In the genomic region with DNA sequence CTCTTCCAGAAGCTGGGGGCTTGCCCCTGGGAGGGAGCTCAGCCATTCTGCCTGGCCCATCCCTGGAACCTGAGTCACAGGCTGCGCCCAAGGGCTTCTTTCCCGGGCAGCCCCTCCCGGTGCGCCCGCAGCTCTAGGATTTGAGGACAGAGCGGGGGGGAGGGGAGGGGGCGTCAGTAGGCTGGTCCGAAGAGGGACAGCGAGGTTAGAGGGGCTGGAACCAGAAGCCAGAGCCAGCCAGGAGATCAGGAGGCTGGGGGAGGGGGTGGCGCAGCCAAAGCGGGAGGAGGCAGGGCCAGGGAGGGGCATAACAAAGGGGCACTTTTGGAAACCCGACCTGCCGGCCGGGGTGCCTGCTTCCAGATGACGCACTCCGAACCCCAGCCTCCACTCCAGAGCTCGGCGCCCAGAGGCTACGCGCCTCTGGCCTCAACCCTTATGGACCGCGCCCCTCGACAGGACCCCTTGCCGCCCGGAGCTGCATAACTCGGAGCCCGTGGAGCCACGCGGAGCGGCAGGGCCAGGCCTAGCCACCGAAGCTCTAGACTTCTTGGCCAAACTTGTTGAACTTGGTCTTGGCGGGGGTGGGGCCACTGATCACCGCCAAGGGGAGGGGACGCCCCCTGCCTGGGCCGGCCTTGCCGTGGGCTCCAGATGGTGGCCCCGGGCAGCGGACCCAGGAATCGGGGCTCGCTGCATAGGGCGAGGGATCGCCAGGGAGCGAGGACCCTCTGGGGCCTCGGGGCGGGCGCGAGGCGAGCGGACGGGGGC, we compare ENCODE assay signal across 8 cellular contexts. TPM values are rescaled to one million over a fixed set of nuclear protein-coding genes. Genes with fewer than 3 reads are reported as not detected.
DNase-seq lines count a peak whose midpoint lies in the region; ATAC-seq and TF ChIP-seq lines count a peak whose summit lies in the region.

No MANE protein-coding gene starts in this region.

- no peaks in the 10 kb centered on the region for H3K9me3 ChIP-seq in iPS-15b (ENCODE audit: control insufficient read depth, insufficient read depth, low read length)
- H3K9me3 ChIP-seq in skeletal muscle satellite cell (replicated peaks; ENCODE audit: low read length), result no peaks in the 10 kb centered on the region

- ATAC-seq in GM18909 (IDR thresholded peaks at IDR 0.05; ENCODE audit: poor library complexity, unreplicated experiment), result no peak

- DNase-seq in GM12865 (ENCODE audit: low read depth) (no peak), LoVo (ENCODE audit: low spot score) (peak; percentile 38), astrocyte of the spinal cord (ENCODE audit: low read depth, low spot score) (peak; percentile 60), DMS114 treated with DMSO at 0.1 percent for 48 hours (lab: John Stamatoyannopoulos, UW; ENCODE audit: unreplicated experiment) (no peak)
- DNase-seq in effector CD8-positive, alpha-beta T cell (lab: John Stamatoyannopoulos, UW), result no peak

- no peak for TF ChIP-seq CTCF in GM12865 (IDR thresholded peaks at IDR 0.05; ENCODE audit: insufficient read depth, low read depth, low read length, missing control alignments)
- no peak for TF ChIP-seq CTCF in astrocyte of the spinal cord (IDR thresholded peaks at IDR 0.05; ENCODE audit: low read depth, low read length)

- peak overlapping the region; percentile 94 for H3K4me2 ChIP-seq in skeletal muscle satellite cell (ENCODE audit: low read length)

- H3K4me3 ChIP-seq in GM12865 (ENCODE audit: low read depth, low read length) (peak overlapping the region; percentile 53), astrocyte of the spinal cord (ENCODE audit: low read depth, low read length) (peak overlapping the region; percentile 65), iPS-15b (ENCODE audit: low read depth, low read length) (peak overlapping the region; percentile 74), skeletal muscle satellite cell (ENCODE audit: low read length) (peak overlapping the region; percentile 77)

- H3K4me1 ChIP-seq in iPS-15b (ENCODE audit: control insufficient read depth, insufficient read depth, low read length) (peaks cover 5% of the 10 kb centered on the region), skeletal muscle satellite cell (ENCODE audit: control insufficient read depth, insufficient read depth, low read length) (peaks cover 40% of the 10 kb centered on the region)

- H3K36me3 ChIP-seq in iPS-15b (ENCODE audit: control insufficient read depth, insufficient read depth, low read length) (peaks cover 5% of the 10 kb centered on the region), skeletal muscle satellite cell (ENCODE audit: insufficient read depth, low read length) (no peaks in the 10 kb centered on the region)

- H3K9ac ChIP-seq in iPS-15b (ENCODE audit: low read depth, low read length), result peak overlapping the region; percentile 81
- peak overlapping the region; percentile 79 for H3K9ac ChIP-seq in skeletal muscle satellite cell (ENCODE audit: low read depth, low read length)

- in situ Hi-C loops in astrocyte of the spinal cord (cut with HindIII; ENCODE audit: low sequenced_read_pairs), result no loop called here

- H3K27me3 ChIP-seq in iPS-15b (ENCODE audit: control insufficient read depth, insufficient read depth, low read length), result peaks cover 8% of the 10 kb centered on the region
- H3K27me3 ChIP-seq in skeletal muscle satellite cell (ENCODE audit: control insufficient read depth, insufficient read depth, low read length), result no peaks in the 10 kb centered on the region

RNA-seq across cellular contexts. Expression of a gene that starts 0.7 kb away (rescaled TPM):
- total RNA-seq in skeletal muscle satellite cell (2012; rRNA removed), result 8.1 and 9.9 TPM in 2 replicates

RNA-seq across cellular contexts. Expression of a gene that starts 8.8 kb away (rescaled TPM):
- total RNA-seq in skeletal muscle satellite cell (2012; rRNA removed), result 121 TPM in 2 replicates

RNA-seq across cellular contexts. Expression of a gene that starts 29.3 kb away (rescaled TPM):
- 14.4 and 19.3 TPM in 2 replicates for total RNA-seq in skeletal muscle satellite cell (2012; rRNA removed)

Comparison
In these comparisons a context has a peak if more than half of its experiments do, and no peak if none do; other contexts are left out.
1. DNase-seq: peak in LoVo (single experiment) and astrocyte of the spinal cord (single experiment); none in GM12865 (single experiment), DMS114 treated with DMSO at 0.1 percent for 48 hours (single experiment) and effector CD8-positive, alpha-beta T cell (single experiment).
2. Peak in every context shown above with its lines, with median percentiles within 50 percentile points of each other: H3K4me3 ChIP-seq.